In genomic region chr12:78898416-78898815, GRCh38 we compare ENCODE assay signal across 13 cellular contexts. TPM values are rescaled to one million over a fixed set of nuclear protein-coding genes. Genes with fewer than 3 reads are reported as not detected.
DNase-seq lines count a peak whose midpoint lies in the region; ATAC-seq and TF ChIP-seq lines count a peak whose summit lies in the region.
"Had no signal": no experiment of that assay in that cellular context is flagged by ENCODE, and none has a peak within 500 bp of the region (broad histone marks: within the 10 kb centered on the region; RNA-seq: fewer than 3 reads in every experiment).

No MANE protein-coding gene starts in this region.

- H3K36me3 Mint-ChIP-seq in naive thymus-derived CD4-positive, alpha-beta T cell = no peaks in the 10 kb centered on the region
- H3K36me3 Mint-ChIP-seq: memory B cell had no signal

- peak; percentile 53 for DNase-seq in NCI-H2196 treated with DMSO at 0.1 percent for 48 hours (lab: John Stamatoyannopoulos, UW; ENCODE audit: unreplicated experiment)
- peak; percentile 68 to 78 for DNase-seq in fibroblast of lung (ENCODE audit: low read depth in 2 of 2)
- DNase-seq in retinal pigment epithelial cell (ENCODE audit: low read depth) = peak; percentile 42
- no peak for DNase-seq in naive thymus-derived CD4-positive, alpha-beta T cell
- DNase-seq: activated CD4-positive, alpha-beta T cell treated with anti-CD3 and anti-CD28 coated beads for 48 hours; amniotic stem cell; foreskin fibroblast; GDM1 had no signal

- intact Hi-C loops in naive thymus-derived CD4-positive, alpha-beta T cell (cut with micrococcal nuclease) = no loop called here

- TF ChIP-seq EP300 in Ishikawa (IDR thresholded peaks at IDR 0.05; ENCODE audit: borderline replicate concordance) = no peak

- no peak overlapping the region for H3K4me2 ChIP-seq in fibroblast of lung (ENCODE audit: extremely low read depth, insufficient read depth, low read length)

- no peaks in the 10 kb centered on the region for H3K9me3 ChIP-seq in fibroblast of lung (ENCODE audit: control insufficient read depth, insufficient read depth, low read depth, low read length)
- H3K9me3 ChIP-seq in naive thymus-derived CD4-positive, alpha-beta T cell (ENCODE audit: control insufficient read depth in 2 of 3, low read length in 3 of 3) = no peaks in the 10 kb centered on the region

- no peak overlapping the region for H3K27ac Mint-ChIP-seq in naive thymus-derived CD4-positive, alpha-beta T cell
- H3K27ac Mint-ChIP-seq: memory B cell had no signal

- H3K27ac ChIP-seq in fibroblast of lung (ENCODE audit: insufficient read depth, low read length) = no peak overlapping the region
- no peak overlapping the region for H3K27ac ChIP-seq in naive thymus-derived CD4-positive, alpha-beta T cell (ENCODE audit: low read depth, low read length)

- H3K27me3 ChIP-seq in fibroblast of lung (ENCODE audit: control insufficient read depth, insufficient read depth, low read length) = no peaks in the 10 kb centered on the region
- no peaks in the 10 kb centered on the region for H3K27me3 ChIP-seq in naive thymus-derived CD4-positive, alpha-beta T cell (ENCODE audit: control insufficient read depth in 2 of 2, insufficient read depth in 2 of 2, low read length in 2 of 2)

- H3K9me3 Mint-ChIP-seq in naive thymus-derived CD4-positive, alpha-beta T cell = peaks cover 0 to 5% (median 2%) of the 10 kb centered on the region in 11 donors
- H3K9me3 Mint-ChIP-seq: memory B cell had no signal

- H3K4me3 Mint-ChIP-seq in naive thymus-derived CD4-positive, alpha-beta T cell = no peak overlapping the region
- H3K4me3 Mint-ChIP-seq: memory B cell had no signal

- POLR2A ChIA-PET in naive thymus-derived CD4-positive, alpha-beta T cell (lab: Charles Lee) = no interaction called here

- TF ChIP-seq CTCF in fibroblast of lung (conservative IDR thresholded peaks at IDR 0.05 in 1 of 2, IDR thresholded peaks at IDR 0.05 in 1 of 2; ENCODE audit: low read depth in 1 of 2, low read length in 2 of 2) = no peak
- TF ChIP-seq CTCF in retinal pigment epithelial cell (conservative IDR thresholded peaks at IDR 0.05; ENCODE audit: low read depth, low read length) = no peak

- TF ChIP-seq RAD21 in Ishikawa (IDR thresholded peaks at IDR 0.05; ENCODE audit: low read depth) = no peak

- no peaks in the 10 kb centered on the region for H3K27me3 Mint-ChIP-seq in naive thymus-derived CD4-positive, alpha-beta T cell
- H3K27me3 Mint-ChIP-seq: memory B cell had no signal

- CTCF ChIA-PET in naive thymus-derived CD4-positive, alpha-beta T cell (lab: Charles Lee) = no interaction called here

- ATAC-seq in HG03378 (IDR thresholded peaks at IDR 0.05; ENCODE audit: unreplicated experiment) = no peak
- ATAC-seq in naive thymus-derived CD4-positive, alpha-beta T cell = no peak
- no peak for ATAC-seq in GM18520 (IDR thresholded peaks at IDR 0.05; ENCODE audit: unreplicated experiment)
- ATAC-seq: Panc1 had no signal

- H2AFZ ChIP-seq in fibroblast of lung (ENCODE audit: low read length) = no peak overlapping the region

- no peaks in the 10 kb centered on the region for H4K20me1 ChIP-seq in fibroblast of lung (ENCODE audit: control insufficient read depth, extremely low read depth, insufficient read depth, low read length)

- no peaks in the 10 kb centered on the region for H3K36me3 ChIP-seq in fibroblast of lung (ENCODE audit: control insufficient read depth, insufficient read depth, low read length)
- no peaks in the 10 kb centered on the region for H3K36me3 ChIP-seq in naive thymus-derived CD4-positive, alpha-beta T cell (ENCODE audit: control insufficient read depth in 2 of 3, insufficient read depth in 3 of 3, low read length in 3 of 3)

- H3K4me1 Mint-ChIP-seq in naive thymus-derived CD4-positive, alpha-beta T cell = no peaks in the 10 kb centered on the region

- H3K79me2 ChIP-seq in fibroblast of lung (ENCODE audit: control insufficient read depth, insufficient read depth, low read length) = no peaks in the 10 kb centered on the region

- H3K4me1 ChIP-seq in fibroblast of lung (ENCODE audit: control insufficient read depth, extremely low read depth, insufficient read depth, low read length) = no peaks in the 10 kb centered on the region
- H3K4me1 ChIP-seq in naive thymus-derived CD4-positive, alpha-beta T cell (ENCODE audit: control insufficient read depth in 2 of 2, insufficient read depth in 2 of 2, low read length in 2 of 2) = no peaks in the 10 kb centered on the region

- H3K4me3 ChIP-seq in fibroblast of lung (replicated peaks in 1 of 4; ENCODE audit: control extremely low read depth in 1 of 4, insufficient read depth in 1 of 4, low read depth in 3 of 4, low read length in 4 of 4) (no peak overlapping the region), retinal pigment epithelial cell (ENCODE audit: low read length) (no peak overlapping the region)
- H3K4me3 ChIP-seq in naive thymus-derived CD4-positive, alpha-beta T cell (ENCODE audit: low read length) = no peak overlapping the region

- H3K9ac ChIP-seq in fibroblast of lung (ENCODE audit: insufficient read depth, low read length) = no peak overlapping the region

TF ChIP-seq in Ishikawa, 13 proteins besides CTCF, POLR2A, EP300 and RAD21:
- TF ChIP-seq, protein P1, sequence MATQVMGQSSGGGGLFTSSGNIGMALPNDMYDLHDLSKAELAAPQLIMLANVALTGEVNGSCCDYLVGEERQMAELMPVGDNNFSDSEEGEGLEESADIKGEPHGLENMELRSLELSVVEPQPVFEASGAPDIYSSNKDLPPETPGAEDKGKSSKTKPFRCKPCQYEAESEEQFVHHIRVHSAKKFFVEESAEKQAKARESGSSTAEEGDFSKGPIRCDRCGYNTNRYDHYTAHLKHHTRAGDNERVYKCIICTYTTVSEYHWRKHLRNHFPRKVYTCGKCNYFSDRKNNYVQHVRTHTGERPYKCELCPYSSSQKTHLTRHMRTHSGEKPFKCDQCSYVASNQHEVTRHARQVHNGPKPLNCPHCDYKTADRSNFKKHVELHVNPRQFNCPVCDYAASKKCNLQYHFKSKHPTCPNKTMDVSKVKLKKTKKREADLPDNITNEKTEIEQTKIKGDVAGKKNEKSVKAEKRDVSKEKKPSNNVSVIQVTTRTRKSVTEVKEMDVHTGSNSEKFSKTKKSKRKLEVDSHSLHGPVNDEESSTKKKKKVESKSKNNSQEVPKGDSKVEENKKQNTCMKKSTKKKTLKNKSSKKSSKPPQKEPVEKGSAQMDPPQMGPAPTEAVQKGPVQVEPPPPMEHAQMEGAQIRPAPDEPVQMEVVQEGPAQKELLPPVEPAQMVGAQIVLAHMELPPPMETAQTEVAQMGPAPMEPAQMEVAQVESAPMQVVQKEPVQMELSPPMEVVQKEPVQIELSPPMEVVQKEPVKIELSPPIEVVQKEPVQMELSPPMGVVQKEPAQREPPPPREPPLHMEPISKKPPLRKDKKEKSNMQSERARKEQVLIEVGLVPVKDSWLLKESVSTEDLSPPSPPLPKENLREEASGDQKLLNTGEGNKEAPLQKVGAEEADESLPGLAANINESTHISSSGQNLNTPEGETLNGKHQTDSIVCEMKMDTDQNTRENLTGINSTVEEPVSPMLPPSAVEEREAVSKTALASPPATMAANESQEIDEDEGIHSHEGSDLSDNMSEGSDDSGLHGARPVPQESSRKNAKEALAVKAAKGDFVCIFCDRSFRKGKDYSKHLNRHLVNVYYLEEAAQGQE (IDR thresholded peaks at IDR 0.05; ENCODE audit: low read depth) = no peak
- no peak for TF ChIP-seq TEAD4 (IDR thresholded peaks at IDR 0.05)
- TF ChIP-seq NFIC (IDR thresholded peaks at IDR 0.05) = 0 out of 2 replicates have a peak, but pooled peaks have one; percentile 46
- TF ChIP-seq YY1 (IDR thresholded peaks at IDR 0.05; ENCODE audit: low read depth) = no peak

RNA-seq across cellular contexts. Expression of gene SYT1, which starts 33.8 kb away (rescaled TPM):
- total RNA-seq in fibroblast of lung = 0.51 and 2.1 TPM in 2 replicates
- 0.90 and 4.6 TPM in 2 replicates for polyA plus RNA-seq in fibroblast of lung
- 0.54 and 3.1 TPM in 2 replicates for polyA plus RNA-seq in fibroblast of lung (2012)
- polyA minus RNA-seq in fibroblast of lung (ENCODE audit: low replicate concordance) = 5.1 TPM in 1 of 2 replicates, not detected in the other
- under 1 TPM in 1 of 5 experiments, not detected in 4; 0.98 TPM for total RNA-seq in naive thymus-derived CD4-positive, alpha-beta T cell
- polyA plus RNA-seq in naive thymus-derived CD4-positive, alpha-beta T cell = not detected

Comparison
In these comparisons a context has a peak if more than half of its experiments do, and no peak if none do; other contexts are left out.
1. DNase-seq: peak in NCI-H2196 treated with DMSO at 0.1 percent for 48 hours (single experiment), fibroblast of lung (2 of 2) and retinal pigment epithelial cell (single experiment); none in naive thymus-derived CD4-positive, alpha-beta T cell (0 of 9).